ENCODE assay signal across 8 cellular contexts in genomic region chr16:58001781-58002410, GRCh38. TPM values are rescaled to one million over a fixed set of nuclear protein-coding genes. Genes with fewer than 3 reads are reported as not detected.
DNase-seq lines count a peak whose midpoint lies in the region; ATAC-seq and TF ChIP-seq lines count a peak whose summit lies in the region.

No MANE protein-coding gene starts in this region.

- no CpG with 5 or more reads among the region's 10 CpGs for WGBS in iPS DF 6.9 (ENCODE audit: insufficient coverage, insufficient read length)
- WGBS in spleen, 5 donors, result 29 to 59% (median 47%) methylated on average over 10 of the region's 10 CpGs

- no peaks in the 10 kb centered on the region for H3K9me3 Mint-ChIP-seq in activated CD8-positive, alpha-beta T cell treated with anti-CD3 and anti-CD28 coated beads for 36 hours

- H3K27me3 Mint-ChIP-seq in activated CD8-positive, alpha-beta T cell treated with anti-CD3 and anti-CD28 coated beads for 36 hours, result no peaks in the 10 kb centered on the region

- H3K27me3 ChIP-seq in iPS DF 6.9 (ENCODE audit: control insufficient read depth, insufficient read depth, low read length) (no peaks in the 10 kb centered on the region), spleen (replicated peaks in 1 of 7) (no peaks in the 10 kb centered on the region)

- no peak for DNase-seq in activated CD8-positive, alpha-beta T cell treated with anti-CD3 and anti-CD28 coated beads for 36 hours
- no peak for DNase-seq in iPS DF 6.9 (ENCODE audit: low read depth, low spot score)
- DNase-seq in spleen, result peak; percentile 23
- no peak for DNase-seq in NCI-H2029 (lab: John Stamatoyannopoulos, UW)
- no peak for DNase-seq in AG20443 (ENCODE audit: low spot score)
- DNase-seq in stimulated activated CD4-positive, alpha-beta T cell treated with anti-CD3 and anti-CD28 coated beads, Interleukin-12 subunit alpha, Interleukin-12 subunit beta, amount 100 ng/mL, for 4 hours, result no peak

- CTCF ChIA-PET in HEK293 (lab: Yijun Ruan, JAX), result interaction anchor here (0.6 to 3.6 kb wide), 6 partner anchors 30 to 261 kb away, joined by 3 to 22 read pairs (median 5); no protein-coding TSS in a partner anchor
- CTCF ChIA-PET in activated CD8-positive, alpha-beta T cell treated with anti-CD3 and anti-CD28 coated beads for 36 hours (lab: Charles Lee), result interaction anchor here (0.9 to 3.5 kb wide), 5 partner anchors 9 to 426 kb away, joined by 3 to 17 read pairs (median 5); partner anchors contain the start of gene CFAP20

- peak overlapping the region; percentile 89 for H3K27ac Mint-ChIP-seq in activated CD8-positive, alpha-beta T cell treated with anti-CD3 and anti-CD28 coated beads for 36 hours

- H3K36me3 Mint-ChIP-seq in activated CD8-positive, alpha-beta T cell treated with anti-CD3 and anti-CD28 coated beads for 36 hours (ENCODE audit: low read depth), result peaks cover 20% of the 10 kb centered on the region

- ATAC-seq in activated CD8-positive, alpha-beta T cell treated with anti-CD3 and anti-CD28 coated beads for 36 hours, result no peak
- no peak for ATAC-seq in HG03442 (IDR thresholded peaks at IDR 0.05; ENCODE audit: unreplicated experiment)

- peak overlapping the region; percentile 90 for H3K4me3 Mint-ChIP-seq in activated CD8-positive, alpha-beta T cell treated with anti-CD3 and anti-CD28 coated beads for 36 hours

- H3K4me1 ChIP-seq in HEK293 (ENCODE audit: control insufficient read depth, insufficient read depth, low read length) (no peaks in the 10 kb centered on the region), iPS DF 6.9 (ENCODE audit: control insufficient read depth, insufficient read depth, low read length) (peaks cover 2% of the 10 kb centered on the region; the same call in 1 of the 2 replicates), spleen (peaks cover 14 to 79% (median 53%) of the 10 kb centered on the region in 6 donors)

- peaks cover 38% of the 10 kb centered on the region for H3K4me1 Mint-ChIP-seq in activated CD8-positive, alpha-beta T cell treated with anti-CD3 and anti-CD28 coated beads for 36 hours (ENCODE audit: low read depth)

- no peak for TF ChIP-seq POLR2A in spleen (IDR thresholded peaks at IDR 0.05)

- H3K27ac ChIP-seq in HEK293 (ENCODE audit: extremely low read depth, low read depth, low read length) (no peak overlapping the region), iPS DF 6.9 (ENCODE audit: low read length) (no peak overlapping the region), spleen (peak overlapping the region; percentile 86 to 98 (median 96))

- H3K36me3 ChIP-seq in HEK293 (ENCODE audit: control insufficient read depth in 2 of 2, insufficient read depth in 1 of 2, low read length in 2 of 2), result peaks cover 0 to 50% of the 10 kb centered on the region in 2 experiments; a peak in 2 of 3 replicates
- peaks cover 10% of the 10 kb centered on the region for H3K36me3 ChIP-seq in iPS DF 6.9 (ENCODE audit: control insufficient read depth, insufficient read depth, low read length)
- peaks cover 4 to 58% (median 26%) of the 10 kb centered on the region in 6 donors for H3K36me3 ChIP-seq in spleen

- TF ChIP-seq CTCF in HEK293 (tag by site-specific recombination; IDR thresholded peaks at IDR 0.05) (no peak), spleen (IDR thresholded peaks at IDR 0.05 in 8 of 11, conservative IDR thresholded peaks at IDR 0.05 in 3 of 11) (no peak)
- TF ChIP-seq CTCF in activated CD8-positive, alpha-beta T cell treated with anti-CD3 and anti-CD28 coated beads for 36 hours (IDR thresholded peaks at IDR 0.05), result no peak

- intact Hi-C loops in activated CD8-positive, alpha-beta T cell treated with anti-CD3 and anti-CD28 coated beads for 36 hours (cut with micrococcal nuclease), result loop anchor here (5.0 kb wide), 1 partner anchor 105 kb away; no protein-coding TSS in a partner anchor
- intact Hi-C loops in spleen (cut with DNase I; ENCODE audit: low total_unique reads), result loop anchor here (10.0 kb wide), 2 partner anchors 247 to 407 kb away; no protein-coding TSS in a partner anchor

- no peaks in the 10 kb centered on the region for H3K9me3 ChIP-seq in HEK293 (ENCODE audit: control insufficient read depth, insufficient read depth, low read depth, low read length)
- H3K9me3 ChIP-seq in iPS DF 6.9 (ENCODE audit: control insufficient read depth, insufficient read depth, low read length), result no peaks in the 10 kb centered on the region
- peaks cover 0 to 5% (median 2%) of the 10 kb centered on the region in 8 donors for H3K9me3 ChIP-seq in spleen

- peak overlapping the region; percentile 77 for H3K4me3 ChIP-seq in HEK293 (ENCODE audit: low read depth, low read length)
- H3K4me3 ChIP-seq in iPS DF 6.9 (ENCODE audit: low read length), result peak overlapping the region; percentile 86; the same call in 1 of the 2 replicates
- peak overlapping the region; percentile 60 to 92 (median 77) for H3K4me3 ChIP-seq in spleen

- POLR2A ChIA-PET in HEK293 (lab: Yijun Ruan, JAX), result interaction anchor here (1.0 to 1.8 kb wide), 5 partner anchors 96 to 267 kb away, joined by 3 to 10 read pairs (median 7); partner anchors contain the start of gene CFAP20
- POLR2A ChIA-PET in activated CD8-positive, alpha-beta T cell treated with anti-CD3 and anti-CD28 coated beads for 36 hours (lab: Charles Lee), result interaction anchor here (0.8 to 1.1 kb wide), 2 partner anchors 128 to 541 kb away, joined by 3 read pairs; partner anchors contain the start of gene CFAP20

TF ChIP-seq in HEK293, 187 proteins besides CTCF, POLR2A, EP300 and RAD21:
- TF ChIP-seq ZNF792 (tag by site-specific recombination; IDR thresholded peaks at IDR 0.05), result no peak
- TF ChIP-seq ZNF561 (tag by site-specific recombination; IDR thresholded peaks at IDR 0.05; ENCODE audit: borderline replicate concordance), result no peak

RNA-seq across cellular contexts. Expression of gene USB1, which starts 0.7 kb away (rescaled TPM):
- total RNA-seq in activated CD8-positive, alpha-beta T cell treated with anti-CD3 and anti-CD28 coated beads for 36 hours, result 10 to 100 TPM; 32.9 to 37.5 TPM
- 10 to 100 TPM; 35.0 to 78.4 (median 49.5) TPM for total RNA-seq in spleen
- polyA plus RNA-seq in spleen, result 10 to 100 TPM; 17.7 to 25.4 (median 18.9) TPM

RNA-seq across cellular contexts. Expression of gene ZNF319, which starts 1.4 kb away (rescaled TPM):
- 1 to 10 TPM; 5.6 to 7.0 TPM for total RNA-seq in activated CD8-positive, alpha-beta T cell treated with anti-CD3 and anti-CD28 coated beads for 36 hours
- 10 to 100 TPM; 13.0 to 23.4 (median 17.4) TPM for total RNA-seq in spleen
- polyA plus RNA-seq in spleen, result 1 to 10 TPM; 3.0 to 7.6 (median 3.4) TPM

RNA-seq across cellular contexts. Expression of gene MMP15, which starts 23.7 kb away (rescaled TPM):
- total RNA-seq in activated CD8-positive, alpha-beta T cell treated with anti-CD3 and anti-CD28 coated beads for 36 hours, result under 1 TPM; 0.25 to 0.63 TPM
- total RNA-seq in spleen, result 10 to 100 TPM in 6 of 7 donors, 1 to 10 TPM in 1; 6.5 to 24.2 (median 16.9) TPM
- 1 to 10 TPM; 2.3 to 5.7 (median 2.9) TPM for polyA plus RNA-seq in spleen

RNA-seq across cellular contexts. Expression of gene CNGB1, which starts 31.0 kb away (rescaled TPM):
- total RNA-seq in activated CD8-positive, alpha-beta T cell treated with anti-CD3 and anti-CD28 coated beads for 36 hours, result not detected
- total RNA-seq in spleen, result not detected
- polyA plus RNA-seq in spleen, result under 1 TPM in 2 of 3 donors, not detected in 1; 0.02 to 0.12 TPM

Comparison
In these comparisons a context has a peak if more than half of its experiments do, and no peak if none do; other contexts are left out.
1. H3K27ac ChIP-seq: peak in spleen (8 of 8); none in HEK293 (single experiment) and iPS DF 6.9 (single experiment).
2. RNA of gene MMP15, which starts 23.7 kb away (total RNA-seq): 6.5 to 24.2 TPM in spleen; 0.25 to 0.63 TPM in activated CD8-positive, alpha-beta T cell treated with anti-CD3 and anti-CD28 coated beads for 36 hours; every median in the first group is over 4 times any median in the second.
3. Peak in every context shown above with its lines, with median percentiles within 50 percentile points of each other: H3K4me3 ChIP-seq.